12 cellular contexts compared by ENCODE assay signal in the genomic region with DNA sequence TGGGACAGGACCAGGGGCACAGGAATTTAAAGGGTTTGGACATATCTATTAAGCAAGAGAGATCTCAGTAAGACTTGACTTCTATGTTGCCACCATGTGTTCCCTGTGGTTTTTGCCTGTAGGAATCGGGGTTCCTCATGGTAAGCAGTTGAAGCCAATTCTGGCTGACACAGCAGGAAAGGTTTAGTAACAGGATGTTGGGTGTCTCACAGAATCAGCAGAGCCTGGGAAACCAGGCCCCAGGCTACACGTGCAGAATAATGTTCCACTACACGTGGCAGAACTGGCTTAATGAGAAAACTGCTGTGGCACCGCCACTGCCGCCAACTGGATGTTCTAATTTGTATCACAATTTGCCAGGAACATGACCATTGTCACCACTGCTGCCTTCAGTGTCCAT.
DNase-seq lines count a peak whose midpoint lies in the region; ATAC-seq, FAIRE-seq and TF ChIP-seq lines count a peak whose summit lies in the region.
"Had no signal": no experiment of that assay in that cellular context is flagged by ENCODE, and none has a peak within 500 bp of the region (broad histone marks: within the 10 kb centered on the region; RNA-seq: fewer than 3 reads in every experiment).

No MANE protein-coding gene starts in this region.

- TF ChIP-seq EP300 in HepG2 (IDR thresholded peaks at IDR 0.05; ENCODE audit: low read depth in 2 of 2, low read length in 2 of 2) (no peak), HepG2 (CRISPR knock-in tag; IDR thresholded peaks at IDR 0.05; ENCODE audit: borderline replicate concordance) (no peak), transverse colon (IDR thresholded peaks at IDR 0.05; ENCODE audit: low read depth) (no peak)

- TF ChIP-seq CTCF in coronary artery (IDR thresholded peaks at IDR 0.05): no peak
- no peak for TF ChIP-seq CTCF in HepG2 (CRISPR knock-in tag; IDR thresholded peaks at IDR 0.05)
- no peak for TF ChIP-seq CTCF in transverse colon (IDR thresholded peaks at IDR 0.05)

- no peak overlapping the region for H3K27ac Mint-ChIP-seq in activated CD4-positive, alpha-beta memory T cell treated with anti-CD3 and anti-CD28 coated beads for 36 hours
- H3K27ac Mint-ChIP-seq in activated CD4-positive, alpha-beta memory T cell treated with anti-CD3 and anti-CD28 coated beads, Interleukin-2, amount 10 ng/mL, durations not matched to agents 7 days and 5 days: no peak overlapping the region

- peak; percentile 36 for DNase-seq in activated CD4-positive, alpha-beta memory T cell treated with anti-CD3 and anti-CD28 coated beads for 36 hours
- no peak for DNase-seq in activated CD4-positive, alpha-beta memory T cell treated with anti-CD3 and anti-CD28 coated beads, Interleukin-2, amount 10 ng/mL, durations not matched to agents 7 days and 5 days
- DNase-seq in coronary artery (ENCODE audit: low spot score) (no peak), HepG2 (ENCODE audit: low spot score) (no peak), transverse colon (peak; percentile 29), erythroblast (lab: John Stamatoyannopoulos, UW) (no peak)
- DNase-seq in stimulated activated naive CD8-positive, alpha-beta T cell treated with anti-CD3 and anti-CD28 coated beads, Interleukin-15, Interleukin-2, amounts not matched to agents 100 U/mL and 50 U/mL, for 24 hours: no peak
- DNase-seq: activated T-cell treated with anti-CD3 and anti-CD28 coated beads, Interleukin-2, amount 50 U/mL, for 48 hours; H7 had no signal

- CTCF ChIA-PET in activated CD4-positive, alpha-beta memory T cell treated with anti-CD3 and anti-CD28 coated beads for 36 hours (lab: Charles Lee): interaction anchor here (2.0 kb wide), 1 partner anchor 12 kb away, joined by 4 read pairs; no protein-coding TSS in a partner anchor
- CTCF ChIA-PET in activated CD4-positive, alpha-beta memory T cell treated with anti-CD3 and anti-CD28 coated beads, Interleukin-2, amount 10 ng/mL, durations not matched to agents 7 days and 5 days (lab: Charles Lee): interaction anchor here (1.6 kb wide), 1 partner anchor 31 kb away, joined by 3 read pairs; no protein-coding TSS in a partner anchor
- CTCF ChIA-PET in HepG2 (lab: Yijun Ruan, JAX; ENCODE audit: low intra/inter-chr PET ratio, low total read pairs): no interaction called here

- no peaks in the 10 kb centered on the region for H3K36me3 Mint-ChIP-seq in activated CD4-positive, alpha-beta memory T cell treated with anti-CD3 and anti-CD28 coated beads for 36 hours
- no peaks in the 10 kb centered on the region for H3K36me3 Mint-ChIP-seq in activated CD4-positive, alpha-beta memory T cell treated with anti-CD3 and anti-CD28 coated beads, Interleukin-2, amount 10 ng/mL, durations not matched to agents 7 days and 5 days (ENCODE audit: low read depth)

- intact Hi-C loops in activated CD4-positive, alpha-beta memory T cell treated with anti-CD3 and anti-CD28 coated beads for 36 hours (cut with micrococcal nuclease): no loop called here
- intact Hi-C loops in HepG2 (cut with micrococcal nuclease; ENCODE audit: unreplicated experiment) (no loop called here), transverse colon (cut with DNase I; ENCODE audit: low total_unique reads) (no loop called here)

- no peaks in the 10 kb centered on the region for H3K9me3 Mint-ChIP-seq in activated CD4-positive, alpha-beta memory T cell treated with anti-CD3 and anti-CD28 coated beads for 36 hours
- no peaks in the 10 kb centered on the region for H3K9me3 Mint-ChIP-seq in activated CD4-positive, alpha-beta memory T cell treated with anti-CD3 and anti-CD28 coated beads, Interleukin-2, amount 10 ng/mL, durations not matched to agents 7 days and 5 days

- 26% methylated on average over 5 of the region's 5 CpGs for WGBS in HepG2 (ENCODE audit: low lambda C conversion rate)
- 60% methylated on average over 5 of the region's 5 CpGs; no CpG with 5 or more reads in 1 of the 2 donors for WGBS in transverse colon (ENCODE audit: low coverage in 1 of 2), 2 donors

- POLR2A ChIA-PET in activated CD4-positive, alpha-beta memory T cell treated with anti-CD3 and anti-CD28 coated beads for 36 hours (lab: Charles Lee): interaction anchor here (1.1 kb wide), 1 partner anchor 14 kb away, joined by 3 read pairs; no protein-coding TSS in a partner anchor
- POLR2A ChIA-PET in activated CD4-positive, alpha-beta memory T cell treated with anti-CD3 and anti-CD28 coated beads, Interleukin-2, amount 10 ng/mL, durations not matched to agents 7 days and 5 days (lab: Charles Lee): no interaction called here
- POLR2A ChIA-PET in HepG2 (lab: Yijun Ruan, JAX): no interaction called here

- H2AFZ ChIP-seq in HepG2 (ENCODE audit: low read length): no peak overlapping the region

- in situ Hi-C loops in HepG2 (cut with HindIII; ENCODE audit: extremely low pct_ligation_motif_present, low pct_unique_long_range_greater_than_20kb) (no loop called here), transverse colon (cut with MboI; ENCODE audit: low pct_ligation_motif_present in 1 of 4, low pct_unique_long_range_greater_than_20kb in 1 of 4, low sequenced_read_pairs in 3 of 4) (no loop called here)

- H3K27ac ChIP-seq in coronary artery (peak overlapping the region; percentile 18 to 35), HepG2 (ENCODE audit: extremely low read length, insufficient read depth, low read length) (no peak overlapping the region), transverse colon (peak overlapping the region; percentile 35 to 68 (median 50))

- H3K4me2 ChIP-seq in HepG2 (ENCODE audit: low read depth, low read length): no peak overlapping the region

- H4K20me1 ChIP-seq in HepG2 (ENCODE audit: insufficient read depth, low read length): no peaks in the 10 kb centered on the region

- H3K4me1 ChIP-seq in HepG2 (ENCODE audit: insufficient read depth, low read length) (no peaks in the 10 kb centered on the region), transverse colon (peaks cover 0 to 18% (median 6%) of the 10 kb centered on the region in 4 donors)
- H3K4me1 ChIP-seq: pancreas had no signal

- no peaks in the 10 kb centered on the region; a peak in 1 of 5 replicates for H3K27me3 ChIP-seq in HepG2 (ENCODE audit: control insufficient read depth in 1 of 2, insufficient read depth in 2 of 2, low read length in 2 of 2)
- H3K27me3 ChIP-seq in transverse colon: no peaks in the 10 kb centered on the region
- H3K27me3 ChIP-seq: pancreas had no signal

- H3K27me3 Mint-ChIP-seq in activated CD4-positive, alpha-beta memory T cell treated with anti-CD3 and anti-CD28 coated beads for 36 hours: peaks cover 3% of the 10 kb centered on the region
- H3K27me3 Mint-ChIP-seq in activated CD4-positive, alpha-beta memory T cell treated with anti-CD3 and anti-CD28 coated beads, Interleukin-2, amount 10 ng/mL, durations not matched to agents 7 days and 5 days: peaks cover 6% of the 10 kb centered on the region

- no peaks in the 10 kb centered on the region for H3K79me2 ChIP-seq in HepG2 (ENCODE audit: insufficient read depth, low read length)

- no peaks in the 10 kb centered on the region for H3K36me3 ChIP-seq in HepG2 (replicated peaks in 1 of 2; ENCODE audit: control insufficient read depth in 1 of 2, insufficient read depth in 2 of 2, low read length in 2 of 2)
- H3K36me3 ChIP-seq in transverse colon: no peaks in the 10 kb centered on the region
- H3K36me3 ChIP-seq: pancreas had no signal

- no TSS peak for BruUV-seq in HepG2 (replicated peaks; lab: Mats Ljungman, UMichigan)

- H3K9ac ChIP-seq in HepG2 (ENCODE audit: insufficient read depth, low read depth, low read length): no peak overlapping the region

- no peak for TF ChIP-seq RAD21 in HepG2 (CRISPR knock-in tag; IDR thresholded peaks at IDR 0.05)

- H3K4me1 Mint-ChIP-seq in activated CD4-positive, alpha-beta memory T cell treated with anti-CD3 and anti-CD28 coated beads for 36 hours (ENCODE audit: low read depth): peaks cover 24% of the 10 kb centered on the region
- peaks cover 15% of the 10 kb centered on the region for H3K4me1 Mint-ChIP-seq in activated CD4-positive, alpha-beta memory T cell treated with anti-CD3 and anti-CD28 coated beads, Interleukin-2, amount 10 ng/mL, durations not matched to agents 7 days and 5 days

- H3K4me3 ChIP-seq in coronary artery (no peak overlapping the region), HepG2 (replicated peaks in 1 of 3; ENCODE audit: insufficient read depth in 1 of 3, low read depth in 2 of 3, low read length in 3 of 3) (no peak overlapping the region), transverse colon (no peak overlapping the region)
- H3K4me3 ChIP-seq: pancreas had no signal

- no peak for FAIRE-seq in HepG2 (lab: Jason Lieb, UNC)
- FAIRE-seq: G401.6, pancreas had no signal

- ATAC-seq in HepG2: no peak
- ATAC-seq in SK-N-SH treated with all-trans-retinoic acid at 6 μM for 48 hours: no peak
- ATAC-seq in stimulated activated naive CD8-positive, alpha-beta T cell treated with anti-CD3 and anti-CD28 coated beads, Interleukin-15, Interleukin-2, amounts not matched to agents 100 U/mL and 50 U/mL, for 24 hours: no peak

- H3K9me3 ChIP-seq in HepG2 (ENCODE audit: low read length) (no peaks in the 10 kb centered on the region), transverse colon (no peaks in the 10 kb centered on the region)
- H3K9me3 ChIP-seq: pancreas had no signal

- TF ChIP-seq POLR2A in HepG2 (IDR thresholded peaks at IDR 0.05; ENCODE audit: insufficient read depth in 1 of 2, low read depth in 2 of 2, low read length in 2 of 2): no peak
- no peak for TF ChIP-seq POLR2A in transverse colon (IDR thresholded peaks at IDR 0.05)
- TF ChIP-seq POLR2A in erythroblast (IDR thresholded peaks at IDR 0.05; ENCODE audit: low read length): no peak

- H3K4me3 Mint-ChIP-seq in activated CD4-positive, alpha-beta memory T cell treated with anti-CD3 and anti-CD28 coated beads for 36 hours: no peak overlapping the region
- no peak overlapping the region for H3K4me3 Mint-ChIP-seq in activated CD4-positive, alpha-beta memory T cell treated with anti-CD3 and anti-CD28 coated beads, Interleukin-2, amount 10 ng/mL, durations not matched to agents 7 days and 5 days

TF ChIP-seq in HepG2, 621 proteins besides CTCF, POLR2A, EP300 and RAD21 (continues in another document):
- no peak for TF ChIP-seq JARID2 (CRISPR knock-in tag; IDR thresholded peaks at IDR 0.05; ENCODE audit: insufficient replicate concordance)

TF ChIP-seq in SK-N-SH treated with all-trans-retinoic acid at 6 μM for 48 hours, 23 proteins besides CTCF, POLR2A, EP300 and RAD21:
- no peak for TF ChIP-seq ZFP30 (CRISPR knock-in tag; IDR thresholded peaks at IDR 0.05)
TF ChIP-seq in SK-N-SH treated with all-trans-retinoic acid at 6 μM for 48 hours: peak in this region for 0.

Comparison
In these comparisons a context has a peak if more than half of its experiments do, and no peak if none do; other contexts are left out.
1. DNase-seq: peak in activated CD4-positive, alpha-beta memory T cell treated with anti-CD3 and anti-CD28 coated beads for 36 hours (single experiment) and transverse colon (single experiment); none in activated CD4-positive, alpha-beta memory T cell treated with anti-CD3 and anti-CD28 coated beads, Interleukin-2, amount 10 ng/mL, durations not matched to agents 7 days and 5 days (single experiment), coronary artery (single experiment), HepG2 (single experiment), erythroblast (0 of 2) and stimulated activated naive CD8-positive, alpha-beta T cell treated with anti-CD3 and anti-CD28 coated beads, Interleukin-15, Interleukin-2, amounts not matched to agents 100 U/mL and 50 U/mL, for 24 hours (single experiment).